Comparison of ENCODE assay signal across 6 cellular contexts in the genomic region with DNA sequence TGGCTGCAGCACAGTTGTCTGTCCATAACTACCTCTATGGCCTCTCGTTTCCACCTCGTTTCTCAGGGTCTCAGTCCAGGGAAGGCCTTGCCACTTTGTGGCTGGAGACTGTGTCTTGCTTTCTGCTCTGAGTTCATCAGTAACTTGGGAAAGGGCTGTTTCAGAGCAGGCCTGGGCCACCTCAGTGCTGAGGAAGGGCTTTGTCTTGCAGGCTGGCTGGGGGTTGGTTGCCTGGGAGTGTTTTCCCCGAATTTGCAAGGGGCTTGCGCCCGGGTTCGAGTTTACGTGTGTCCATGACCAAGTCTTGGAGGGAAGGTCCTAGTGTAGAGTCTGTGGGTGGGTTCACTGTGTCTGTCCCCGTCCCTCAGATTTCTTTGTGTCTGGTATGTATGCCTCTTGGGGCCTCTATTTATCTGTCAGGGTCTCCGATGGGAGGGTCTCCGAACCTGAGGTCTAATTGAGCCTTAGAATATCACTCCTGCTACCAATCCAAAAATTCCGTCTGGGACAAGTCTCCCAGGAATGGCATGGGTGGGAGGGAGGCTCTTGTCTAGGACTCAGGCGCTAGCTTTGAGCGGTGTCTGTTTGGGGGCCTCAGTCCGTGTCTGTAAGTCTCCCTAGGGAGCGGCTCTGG. TPM values are rescaled to one million over a fixed set of nuclear protein-coding genes. Genes with fewer than 3 reads are reported as not detected.
DNase-seq lines count a peak whose midpoint lies in the region; ATAC-seq and TF ChIP-seq lines count a peak whose summit lies in the region.
"Had no signal": no experiment of that assay in that cellular context is flagged by ENCODE, and none has a peak within 500 bp of the region (broad histone marks: within the 10 kb centered on the region; RNA-seq: fewer than 3 reads in every experiment).

No MANE protein-coding gene starts in this region.

- no peaks in the 10 kb centered on the region for H3K4me1 ChIP-seq in foreskin keratinocyte
- H3K4me1 ChIP-seq in subcutaneous abdominal adipose tissue (ENCODE audit: control insufficient read depth in 5 of 5, insufficient read depth in 5 of 5, low read length in 5 of 5) = peaks cover 0 to 51% (median 22%) of the 10 kb centered on the region in 5 donors

- H3K27ac ChIP-seq in WERI-Rb-1 (no peak overlapping the region; the same call in 1 of the 2 replicates), foreskin keratinocyte (peak overlapping the region; percentile 32), subcutaneous abdominal adipose tissue (ENCODE audit: low read depth, low read length) (peak overlapping the region; percentile 51), substantia nigra (ENCODE audit: low read depth, low read length, poor library complexity, severe bottlenecking) (no peak overlapping the region)

- TF ChIP-seq CTCF in WERI-Rb-1 (IDR thresholded peaks at IDR 0.05; ENCODE audit: low read depth, low read length) = no peak
- no peak for TF ChIP-seq CTCF in foreskin keratinocyte (conservative IDR thresholded peaks at IDR 0.05)

- H3K9ac ChIP-seq in subcutaneous abdominal adipose tissue (ENCODE audit: low read length in 5 of 5) = peak overlapping the region in 4 of 5 donors; percentile 26 to 71 (median 64)

- H3K4me3 ChIP-seq in WERI-Rb-1 (ENCODE audit: low read depth, low read length) (peak overlapping the region; percentile 66), subcutaneous abdominal adipose tissue (ENCODE audit: low read depth in 1 of 5, low read length in 5 of 5) (peak overlapping the region; percentile 40 to 77 (median 58))

- no peaks in the 10 kb centered on the region for H3K9me3 ChIP-seq in WERI-Rb-1 (ENCODE audit: severe bottlenecking)
- peaks cover 0 to 6% (median 0%) of the 10 kb centered on the region in 5 donors for H3K9me3 ChIP-seq in subcutaneous abdominal adipose tissue (ENCODE audit: control insufficient read depth in 5 of 5, low read length in 5 of 5)

- no peak for ATAC-seq in foreskin keratinocyte

- DNase-seq in WERI-Rb-1 (no peak), foreskin keratinocyte (no peak), substantia nigra (lab: John Stamatoyannopoulos, UW) (no peak)
- DNase-seq in stimulated activated naive CD4-positive, alpha-beta T cell treated with Interleukin-2 at 50 U/mL for 16 hours (lab: John Stamatoyannopoulos, UW) = no peak
- DNase-seq: activated naive CD4-positive, alpha-beta T cell had no signal

- H3K27me3 ChIP-seq in WERI-Rb-1 (ENCODE audit: insufficient read depth, low read depth, severe bottlenecking) = no peaks in the 10 kb centered on the region
- no peaks in the 10 kb centered on the region for H3K27me3 ChIP-seq in foreskin keratinocyte
- H3K27me3 ChIP-seq in subcutaneous abdominal adipose tissue (ENCODE audit: control insufficient read depth in 5 of 5, insufficient read depth in 4 of 5, low read length in 5 of 5) = peaks cover 0 to 15% (median 13%) of the 10 kb centered on the region in 5 donors

- peaks cover 3% of the 10 kb centered on the region for H3K36me3 ChIP-seq in WERI-Rb-1
- peaks cover 0 to 34% (median 33%) of the 10 kb centered on the region in 5 donors for H3K36me3 ChIP-seq in subcutaneous abdominal adipose tissue (ENCODE audit: control insufficient read depth in 5 of 5, insufficient read depth in 5 of 5, low read length in 5 of 5)

RNA-seq across cellular contexts. Expression of gene TGFB1I1, which starts 0.6 kb away (rescaled TPM):
- total RNA-seq in foreskin keratinocyte = 18.2 and 19.7 TPM in 2 replicates
- 34.6 and 34.8 TPM in 2 replicates for polyA plus RNA-seq in foreskin keratinocyte

RNA-seq across cellular contexts. Expression of gene SLC5A2, which starts 11.6 kb away (rescaled TPM):
- 0.04 TPM in 1 of 2 replicates, not detected in the other for total RNA-seq in foreskin keratinocyte
- polyA plus RNA-seq in foreskin keratinocyte = 0.17 and 0.19 TPM in 2 replicates

RNA-seq across cellular contexts. Expression of gene ARMC5, which starts 12.1 kb away (rescaled TPM):
- total RNA-seq in foreskin keratinocyte = 6.1 TPM in 2 replicates
- 6.4 and 6.9 TPM in 2 replicates for polyA plus RNA-seq in foreskin keratinocyte

RNA-seq across cellular contexts. Expression of gene ZNF843, which starts 28.8 kb away (rescaled TPM):
- total RNA-seq in foreskin keratinocyte = 0.03 and 0.04 TPM in 2 replicates
- polyA plus RNA-seq in foreskin keratinocyte = 0.02 and 0.03 TPM in 2 replicates

RNA-seq across cellular contexts. Expression of gene RUSF1, which starts 36.8 kb away (rescaled TPM):
- 30.4 and 36.9 TPM in 2 replicates for total RNA-seq in foreskin keratinocyte
- 30.6 and 38.0 TPM in 2 replicates for polyA plus RNA-seq in foreskin keratinocyte

Comparison
In these comparisons a context has a peak if more than half of its experiments do, and no peak if none do; other contexts are left out.
1. H3K27ac ChIP-seq: peak in foreskin keratinocyte (single experiment) and subcutaneous abdominal adipose tissue (single experiment); none in WERI-Rb-1 (single experiment) and substantia nigra (single experiment).